1 cellular context compared by ENCODE assay signal in the genomic region with DNA sequence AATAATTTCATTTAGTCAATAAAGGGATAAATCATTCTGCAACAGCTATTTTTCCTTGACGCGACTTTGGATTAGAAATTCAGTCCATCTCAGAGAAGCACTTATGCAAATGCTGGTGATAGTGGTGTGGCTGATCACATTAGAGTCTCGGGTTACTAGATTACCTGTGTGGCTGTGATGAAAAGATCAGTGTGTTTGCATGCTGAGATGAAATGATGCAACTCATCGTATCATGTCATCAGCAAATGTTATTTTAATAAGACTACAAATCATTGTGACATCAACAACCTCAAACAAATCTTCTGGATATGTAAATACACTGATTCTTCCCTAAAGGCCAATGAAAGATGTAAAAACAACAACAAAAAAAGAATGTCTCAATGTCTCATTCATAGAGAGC.
TF ChIP-seq lines count a peak whose summit lies in the region.

No MANE protein-coding gene starts in this region.

TF ChIP-seq in GM23338, 12 proteins besides CTCF, POLR2A, EP300 and RAD21 (continued from another document):
- TF ChIP-seq, protein P1, sequence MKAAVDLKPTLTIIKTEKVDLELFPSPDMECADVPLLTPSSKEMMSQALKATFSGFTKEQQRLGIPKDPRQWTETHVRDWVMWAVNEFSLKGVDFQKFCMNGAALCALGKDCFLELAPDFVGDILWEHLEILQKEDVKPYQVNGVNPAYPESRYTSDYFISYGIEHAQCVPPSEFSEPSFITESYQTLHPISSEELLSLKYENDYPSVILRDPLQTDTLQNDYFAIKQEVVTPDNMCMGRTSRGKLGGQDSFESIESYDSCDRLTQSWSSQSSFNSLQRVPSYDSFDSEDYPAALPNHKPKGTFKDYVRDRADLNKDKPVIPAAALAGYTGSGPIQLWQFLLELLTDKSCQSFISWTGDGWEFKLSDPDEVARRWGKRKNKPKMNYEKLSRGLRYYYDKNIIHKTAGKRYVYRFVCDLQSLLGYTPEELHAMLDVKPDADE (IDR thresholded peaks at IDR 0.05), result no peak
